Comparison of ENCODE assay signal across 8 cellular contexts in the genomic region with DNA sequence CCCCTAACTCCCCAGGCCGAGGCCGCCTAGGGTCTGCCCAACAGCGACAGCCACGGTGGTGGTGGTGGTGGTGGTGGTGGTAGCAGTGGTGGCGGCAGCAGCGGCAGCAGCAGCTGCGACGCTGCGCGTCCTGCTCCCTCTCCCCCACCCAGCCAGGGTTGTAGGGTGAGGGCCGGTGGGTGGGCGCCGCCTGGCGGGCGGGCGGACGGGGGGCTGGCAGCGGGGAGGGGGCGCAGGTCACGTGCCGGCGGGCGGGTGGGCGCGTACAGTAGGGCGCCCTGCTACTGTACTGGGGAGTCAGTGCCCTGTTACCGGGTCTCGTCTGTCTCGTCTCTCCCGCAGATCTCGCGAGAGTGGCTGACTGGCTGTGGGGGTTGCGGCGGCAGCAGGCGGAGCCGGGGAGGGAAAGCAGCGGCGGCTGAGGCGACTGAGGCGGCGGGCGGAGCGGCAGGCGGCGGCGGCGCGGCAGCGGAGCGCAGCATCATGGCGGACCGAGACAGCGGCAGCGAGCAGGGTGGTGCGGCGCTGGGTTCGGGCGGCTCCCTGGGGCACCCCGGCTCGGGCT. TPM values are rescaled to one million over a fixed set of nuclear protein-coding genes. Genes with fewer than 3 reads are reported as not detected.
DNase-seq lines count a peak whose midpoint lies in the region; ATAC-seq and TF ChIP-seq lines count a peak whose summit lies in the region.

A gene (plus strand): TSS at position 411 of the 565 bp plus-strand sequence. CDS start 73 bp downstream, at position 484.

- POLR2A ChIA-PET in RWPE1 (lab: Yijun Ruan, JAX; ENCODE audit: low non-redundant PET), result no interaction called here

- peaks cover 30% of the 10 kb centered on the region for H3K4me1 Mint-ChIP-seq in activated T-helper 17 cell treated with anti-CD3 and anti-CD28 coated beads, Interleukin-2, amount 50 U/mL, for 72 hours
- H3K4me1 Mint-ChIP-seq in nephron progenitor cell, result peaks cover 32% of the 10 kb centered on the region
- H3K4me1 Mint-ChIP-seq in stimulated activated naive CD8-positive, alpha-beta T cell treated with anti-CD3 and anti-CD28 coated beads, Interleukin-15, Interleukin-2, amounts not matched to agents 100 ng/mL and 50 ng/mL, for 24 hours (ENCODE audit: low read depth), result peaks cover 76% of the 10 kb centered on the region

- H3K27me3 Mint-ChIP-seq in activated T-helper 17 cell treated with anti-CD3 and anti-CD28 coated beads, Interleukin-2, amount 50 U/mL, for 72 hours, result no peaks in the 10 kb centered on the region
- peaks cover 96% of the 10 kb centered on the region for H3K27me3 Mint-ChIP-seq in nephron progenitor cell (ENCODE audit: low read depth, poor library complexity)
- peaks cover 11% of the 10 kb centered on the region for H3K27me3 Mint-ChIP-seq in stimulated activated naive CD8-positive, alpha-beta T cell treated with anti-CD3 and anti-CD28 coated beads, Interleukin-15, Interleukin-2, amounts not matched to agents 100 ng/mL and 50 ng/mL, for 24 hours

- peak; percentile 91 for ATAC-seq in activated T-helper 17 cell treated with anti-CD3 and anti-CD28 coated beads, Interleukin-2, amount 50 U/mL, for 72 hours (replicated peaks)

- peak; percentile 97 for DNase-seq in ELR (ENCODE audit: low read depth)
- peak; percentile 92 for DNase-seq in H4 (ENCODE audit: low spot score)
- peak; percentile 97 for DNase-seq in RWPE1 (ENCODE audit: low spot score)
- DNase-seq in fibroblast of pulmonary artery (ENCODE audit: low read depth), result peak; percentile 95
- peak; percentile 95 for DNase-seq in nephron progenitor cell

- H3K4me3 Mint-ChIP-seq in activated T-helper 17 cell treated with anti-CD3 and anti-CD28 coated beads, Interleukin-2, amount 50 U/mL, for 72 hours, result peak within 1 kb of the TSS; percentile 97
- peak within 1 kb of the TSS; percentile 87 for H3K4me3 Mint-ChIP-seq in nephron progenitor cell
- H3K4me3 Mint-ChIP-seq in stimulated activated naive CD8-positive, alpha-beta T cell treated with anti-CD3 and anti-CD28 coated beads, Interleukin-15, Interleukin-2, amounts not matched to agents 100 ng/mL and 50 ng/mL, for 24 hours, result peak within 1 kb of the TSS; percentile 87

- peak within 1 kb of the TSS; percentile 84 for H3K27ac Mint-ChIP-seq in activated T-helper 17 cell treated with anti-CD3 and anti-CD28 coated beads, Interleukin-2, amount 50 U/mL, for 72 hours
- no peak within 1 kb of the TSS for H3K27ac Mint-ChIP-seq in nephron progenitor cell
- peak within 1 kb of the TSS; percentile 86 for H3K27ac Mint-ChIP-seq in stimulated activated naive CD8-positive, alpha-beta T cell treated with anti-CD3 and anti-CD28 coated beads, Interleukin-15, Interleukin-2, amounts not matched to agents 100 ng/mL and 50 ng/mL, for 24 hours

- H3K36me3 Mint-ChIP-seq in activated T-helper 17 cell treated with anti-CD3 and anti-CD28 coated beads, Interleukin-2, amount 50 U/mL, for 72 hours (ENCODE audit: low read depth), result peaks cover 24% of the 10 kb centered on the region
- H3K36me3 Mint-ChIP-seq in nephron progenitor cell (ENCODE audit: low read depth), result no peaks in the 10 kb centered on the region
- no peaks in the 10 kb centered on the region for H3K36me3 Mint-ChIP-seq in stimulated activated naive CD8-positive, alpha-beta T cell treated with anti-CD3 and anti-CD28 coated beads, Interleukin-15, Interleukin-2, amounts not matched to agents 100 ng/mL and 50 ng/mL, for 24 hours (ENCODE audit: low read depth)

- no peaks in the 10 kb centered on the region for H3K9me3 Mint-ChIP-seq in activated T-helper 17 cell treated with anti-CD3 and anti-CD28 coated beads, Interleukin-2, amount 50 U/mL, for 72 hours
- H3K9me3 Mint-ChIP-seq in nephron progenitor cell, result no peaks in the 10 kb centered on the region
- H3K9me3 Mint-ChIP-seq in stimulated activated naive CD8-positive, alpha-beta T cell treated with anti-CD3 and anti-CD28 coated beads, Interleukin-15, Interleukin-2, amounts not matched to agents 100 ng/mL and 50 ng/mL, for 24 hours, result no peaks in the 10 kb centered on the region

- TF ChIP-seq CTCF in LNCAP (IDR thresholded peaks at IDR 0.05) (peak; percentile 23; the same call in 1 of the 2 replicates), RWPE1 (conservative IDR thresholded peaks at IDR 0.05; ENCODE audit: low read depth) (peak; percentile 21; the same call in 1 of the 2 replicates), fibroblast of pulmonary artery (IDR thresholded peaks at IDR 0.05; ENCODE audit: low read length, missing control alignments) (no peak), nephron progenitor cell (IDR thresholded peaks at IDR 0.05) (peak; percentile 20)

- peak within 1 kb of the TSS; percentile 72 for H3K4me3 ChIP-seq in fibroblast of pulmonary artery (replicated peaks; ENCODE audit: low read depth, low read length)

- H3K27ac ChIP-seq in RWPE1, result peak within 1 kb of the TSS; percentile 95

- CTCF ChIA-PET in RWPE1 (lab: Yijun Ruan, JAX), result interaction anchor here (0.7 to 2.3 kb wide), 4 partner anchors 32 to 670 kb away, joined by 3 to 10 read pairs (median 4); no protein-coding TSS in a partner anchor

RNA-seq across cellular contexts. Expression of the gene that starts here (rescaled TPM):
- total RNA-seq in H4 (2014; rRNA removed; shearing (Covaris generic)), result 4.0 and 5.6 TPM in 2 replicates
- total RNA-seq in activated T-helper 17 cell treated with anti-CD3 and anti-CD28 coated beads, Interleukin-2, amount 50 U/mL, for 72 hours, result 10 to 100 TPM; 11.1 to 14.3 TPM

Comparison
In these comparisons a context has a peak if more than half of its experiments do, and no peak if none do; other contexts are left out.
1. Peak in every context shown above with its lines: DNase-seq, ATAC-seq, H3K4me3 ChIP-seq and H3K27ac ChIP-seq.